ENCODE assay signal across 9 cellular contexts in genomic region chr12:84913151-84913550, GRCh38. TPM values are rescaled to one million over a fixed set of nuclear protein-coding genes. Genes with fewer than 3 reads are reported as not detected.
DNase-seq lines count a peak whose midpoint lies in the region; ATAC-seq, FAIRE-seq and TF ChIP-seq lines count a peak whose summit lies in the region.
"Had no signal": no experiment of that assay in that cellular context is flagged by ENCODE, and none has a peak within 500 bp of the region (broad histone marks: within the 10 kb centered on the region; RNA-seq: fewer than 3 reads in every experiment).

No MANE protein-coding gene starts in this region.

- TF ChIP-seq CTCF in cardiac fibroblast (IDR thresholded peaks at IDR 0.05; ENCODE audit: low read depth, low read length) (no peak), keratinocyte (optimal IDR thresholded peaks at IDR 0.05 in 1 of 3, IDR thresholded peaks at IDR 0.05 in 1 of 3, conservative IDR thresholded peaks at IDR 0.05 in 1 of 3; ENCODE audit: extremely low read depth in 1 of 3, insufficient read depth in 2 of 3, low read length in 3 of 3) (no peak), tibial nerve (IDR thresholded peaks at IDR 0.05) (no peak)

- TF ChIP-seq EP300 in tibial nerve (IDR thresholded peaks at IDR 0.05) = no peak

- FAIRE-seq in keratinocyte (lab: Jason Lieb, UNC) = peak; percentile 9

- H3K9me3 ChIP-seq in keratinocyte (ENCODE audit: control insufficient read depth, low read depth, low read length) (no peaks in the 10 kb centered on the region), tibial nerve (no peaks in the 10 kb centered on the region)

- DNase-seq in NCI-H510A treated with DMSO at 0.1 percent for 48 hours (lab: John Stamatoyannopoulos, UW) = peak; percentile 36
- no peak for DNase-seq in NCI-H510A (lab: John Stamatoyannopoulos, UW)
- DNase-seq in cardiac fibroblast (ENCODE audit: low read depth in 2 of 2) = peak; percentile 31 to 50
- DNase-seq in keratinocyte (ENCODE audit: low read depth, low spot score) = no peak
- DNase-seq in tibial nerve (ENCODE audit: low spot score in 2 of 2) = no peak
- no peak for DNase-seq in NCI-H1105 (lab: John Stamatoyannopoulos, UW)
- DNase-seq in activated CD4-positive, alpha-beta T cell treated with anti-CD3 and anti-CD28 coated beads for 1 hour = no peak

- H3K36me3 ChIP-seq in keratinocyte (ENCODE audit: control insufficient read depth in 2 of 2, extremely low read depth in 1 of 2, insufficient read depth in 2 of 2, low read length in 2 of 2) = no peaks in the 10 kb centered on the region
- H3K36me3 ChIP-seq in tibial nerve = no peaks in the 10 kb centered on the region
- H3K36me3 ChIP-seq: BLaER1 had no signal

- H3K4me3 ChIP-seq in cardiac fibroblast (replicated peaks in 1 of 2; ENCODE audit: low read depth in 2 of 2, low read length in 2 of 2) (peak overlapping the region; percentile 59 to 74), keratinocyte (ENCODE audit: control insufficient read depth in 2 of 3, extremely low read depth in 1 of 3, insufficient read depth in 2 of 3, low read depth in 1 of 3, low read length in 3 of 3) (peak overlapping the region; percentile 82 to 94 (median 87)), tibial nerve (peak overlapping the region; percentile 23 to 59 (median 37))
- H3K4me3 ChIP-seq: BLaER1 had no signal

- H3K9ac ChIP-seq in keratinocyte (ENCODE audit: control insufficient read depth, extremely low read depth, insufficient read depth, low read length) = peak overlapping the region; percentile 98
- H3K9ac ChIP-seq: BLaER1 had no signal

- dilution Hi-C loops in keratinocyte (cut with MboI; ENCODE audit: extremely low pct_ligation_motif_present, low sequenced_read_pairs) = no loop called here

- H3K27ac ChIP-seq in keratinocyte (ENCODE audit: control insufficient read depth, insufficient read depth, low read length) = peak overlapping the region; percentile 73
- no peak overlapping the region for H3K27ac ChIP-seq in tibial nerve
- H3K27ac ChIP-seq: BLaER1 had no signal

- H3K4me1 ChIP-seq in keratinocyte (ENCODE audit: control insufficient read depth, extremely low read depth, insufficient read depth, low read length) = peaks cover 18% of the 10 kb centered on the region
- peaks cover 0 to 31% (median 5%) of the 10 kb centered on the region in 4 donors for H3K4me1 ChIP-seq in tibial nerve
- H3K4me1 ChIP-seq: BLaER1 had no signal

- H3K9me1 ChIP-seq in keratinocyte (ENCODE audit: control insufficient read depth, extremely low read depth, insufficient read depth, low read length) = no peaks in the 10 kb centered on the region

- no peak for TF ChIP-seq POLR2A in tibial nerve (IDR thresholded peaks at IDR 0.05)

- H3K79me2 ChIP-seq in keratinocyte (ENCODE audit: control insufficient read depth, insufficient read depth, low read length) = peaks cover 38% of the 10 kb centered on the region

- H2AFZ ChIP-seq in keratinocyte (ENCODE audit: control insufficient read depth, low read length) = peak overlapping the region; percentile 91

- peak overlapping the region; percentile 75 for H3K4me2 ChIP-seq in keratinocyte (ENCODE audit: control insufficient read depth, extremely low read depth, insufficient read depth, low read depth, low read length)
- H3K4me2 ChIP-seq: BLaER1 had no signal

- no peak for ATAC-seq in esophagus mucosa

- WGBS in tibial nerve, 2 donors = 11 to 13% methylated on average over 10 of the region's 10 CpGs

- H3K27me3 ChIP-seq in keratinocyte (ENCODE audit: control insufficient read depth, extremely low read depth, insufficient read depth, low read length) = no peaks in the 10 kb centered on the region
- H3K27me3 ChIP-seq in tibial nerve = peaks cover 0 to 49% of the 10 kb centered on the region in 2 donors
- H3K27me3 ChIP-seq: BLaER1 had no signal

- H4K20me1 ChIP-seq in keratinocyte (ENCODE audit: control insufficient read depth, extremely low read depth, insufficient read depth, low read length) = no peaks in the 10 kb centered on the region
- H4K20me1 ChIP-seq: BLaER1 had no signal

RNA-seq across cellular contexts. Expression of gene SLC6A15, which starts 0.6 kb away (rescaled TPM):
- polyA plus RNA-seq in keratinocyte = 7.4 to 18.9 TPM (median 14.0 TPM) in 3 replicates
- 21.9 TPM for polyA plus RNA-seq in keratinocyte (2011; ENCODE audit: low read depth)
- 3.6 and 7.5 TPM in 2 replicates for polyA plus RNA-seq in keratinocyte (2011; cell fraction: cytosol; rRNA removed)
- polyA plus RNA-seq in keratinocyte (2011; cell fraction: nucleus; rRNA removed) = 34.2 and 48.0 TPM in 2 replicates
- 18.2 and 22.2 TPM in 2 replicates for polyA plus RNA-seq in keratinocyte (2012; ENCODE audit: low replicate concordance)
- polyA minus RNA-seq in keratinocyte = 15.7 to 26.9 TPM (median 19.1 TPM) in 3 replicates
- 11.5 TPM for polyA minus RNA-seq in keratinocyte (2011; cell fraction: cytosol; rRNA and poly(A)+ RNA removed)
- polyA minus RNA-seq in keratinocyte (2011; cell fraction: nucleus; rRNA and poly(A)+ RNA removed) = 44.7 and 87.0 TPM in 2 replicates
- total RNA-seq in tibial nerve (under 1 TPM; 0.30 to 0.84 (median 0.51) TPM), esophagus mucosa (19.4 TPM)

Comparison
In these comparisons a context has a peak if more than half of its experiments do, and no peak if none do; other contexts are left out.
1. DNase-seq: peak in NCI-H510A treated with DMSO at 0.1 percent for 48 hours (single experiment) and cardiac fibroblast (2 of 2); none in NCI-H510A (single experiment), keratinocyte (single experiment), tibial nerve (0 of 2), NCI-H1105 (single experiment) and activated CD4-positive, alpha-beta T cell treated with anti-CD3 and anti-CD28 coated beads for 1 hour (single experiment).
2. H3K4me3 ChIP-seq: peak in every context shown above with its lines; median percentile 87 in keratinocyte; 66 in cardiac fibroblast; 37 in tibial nerve.
3. RNA of gene SLC6A15, which starts 0.6 kb away (total RNA-seq): 19.4 TPM in esophagus mucosa (single experiment); 0.30 to 0.84 TPM in tibial nerve; every median in the first group is over 10 times any median in the second.